ENCODE assay signal across 17 cellular contexts in the genomic region with DNA sequence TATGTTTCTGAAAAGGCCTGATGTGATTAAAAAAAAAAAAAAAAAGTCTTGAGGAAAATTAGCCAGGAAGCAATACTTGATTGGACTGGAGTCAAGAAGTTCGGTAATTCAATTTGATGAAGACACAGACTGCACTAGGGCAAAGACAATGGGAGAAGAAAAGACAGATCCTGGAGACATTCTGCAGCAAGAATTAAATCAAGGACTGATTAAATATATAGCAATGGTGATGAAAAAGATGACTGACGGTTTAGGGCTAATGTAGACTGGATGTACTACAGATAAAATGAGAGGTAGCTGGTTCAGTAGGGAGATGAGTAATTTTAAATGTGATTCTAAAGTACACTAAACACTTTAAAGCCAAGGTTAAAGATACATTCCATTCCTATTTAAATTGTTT. TPM values are rescaled to one million over a fixed set of nuclear protein-coding genes. Genes with fewer than 3 reads are reported as not detected.
DNase-seq lines count a peak whose midpoint lies in the region; TF ChIP-seq lines count a peak whose summit lies in the region.
"Had no signal": no experiment of that assay in that cellular context is flagged by ENCODE, and none has a peak within 500 bp of the region (broad histone marks: within the 10 kb centered on the region; RNA-seq: fewer than 3 reads in every experiment).

No MANE protein-coding gene starts in this region.

- H3K27ac ChIP-seq in A673 (ENCODE audit: low read depth, low read length, poor library complexity, severe bottlenecking) (peak overlapping the region; percentile 9), SK-N-SH (ENCODE audit: low read depth in 2 of 2, low read length in 1 of 2) (peak overlapping the region; percentile 43 to 54; a peak in 3 of 4 replicates), brain microvascular endothelial cell (peak overlapping the region; percentile 23)

- H3K9me3 ChIP-seq in A673 (ENCODE audit: low read depth, low read length, poor library complexity, severe bottlenecking) (no peaks in the 10 kb centered on the region), SK-N-SH (no peaks in the 10 kb centered on the region)

- H3K36me3 Mint-ChIP-seq in activated CD4-positive, alpha-beta memory T cell treated with anti-CD3 and anti-CD28 coated beads for 36 hours = peaks cover 40% of the 10 kb centered on the region
- peaks cover 58% of the 10 kb centered on the region for H3K36me3 Mint-ChIP-seq in activated CD4-positive, alpha-beta memory T cell treated with anti-CD3 and anti-CD28 coated beads, Interleukin-2, amount 10 ng/mL, durations not matched to agents 7 days and 5 days (ENCODE audit: low read depth)

- POLR2A ChIA-PET in activated CD4-positive, alpha-beta memory T cell treated with anti-CD3 and anti-CD28 coated beads for 36 hours (lab: Charles Lee) = interaction anchor here (0.8 to 0.9 kb wide), 2 partner anchors 13 to 18 kb away, joined by 3 to 4 read pairs; no protein-coding TSS in a partner anchor
- POLR2A ChIA-PET in activated CD4-positive, alpha-beta memory T cell treated with anti-CD3 and anti-CD28 coated beads, Interleukin-2, amount 10 ng/mL, durations not matched to agents 7 days and 5 days (lab: Charles Lee) = interaction anchor here (0.6 to 0.9 kb wide), 2 partner anchors 14 to 109 kb away, joined by 3 read pairs; partner anchors contain the start of genes MRPL47 and NDUFB5
- POLR2A ChIA-PET in A673 (lab: Charles Lee; ENCODE audit: low non-redundant PET) = no interaction called here
- POLR2A ChIA-PET in SK-N-SH (lab: Yijun Ruan, JAX) = no interaction called here

- H3K4me2 ChIP-seq in SK-N-SH = no peak overlapping the region

- peaks cover 4% of the 10 kb centered on the region for H3K4me1 ChIP-seq in A673 (ENCODE audit: insufficient read depth, low read length, poor library complexity, severe bottlenecking)
- H3K4me1 ChIP-seq in SK-N-SH (ENCODE audit: control insufficient read depth in 1 of 2, insufficient read depth in 2 of 2, low read depth in 1 of 2, low read length in 1 of 2) = no peaks in the 10 kb centered on the region

- H3K79me2 ChIP-seq in SK-N-SH (ENCODE audit: insufficient read depth) = peaks cover 2% of the 10 kb centered on the region; the same call in 1 of the 2 replicates

- TF ChIP-seq CTCF in A673 (conservative IDR thresholded peaks at IDR 0.05; ENCODE audit: low read depth, low read length) (no peak), SK-N-SH (IDR thresholded peaks at IDR 0.05) (no peak), brain microvascular endothelial cell (IDR thresholded peaks at IDR 0.05; ENCODE audit: low read depth, low read length, missing control alignments) (no peak)

- WGBS in SK-N-SH (ENCODE audit: low lambda C conversion rate) = 57% methylated on average over 2 of the region's 2 CpGs

- H3K27me3 ChIP-seq in A673 (replicated peaks; ENCODE audit: insufficient read depth, low read depth, low read length, poor library complexity) = no peaks in the 10 kb centered on the region
- H3K27me3 ChIP-seq in SK-N-SH (ENCODE audit: insufficient read depth) = no peaks in the 10 kb centered on the region
- no peaks in the 10 kb centered on the region for H3K27me3 ChIP-seq in brain microvascular endothelial cell (replicated peaks)

- H3K36me3 ChIP-seq in A673 (ENCODE audit: insufficient read depth, low read length, poor library complexity, severe bottlenecking) = peaks cover 78% of the 10 kb centered on the region
- H3K36me3 ChIP-seq in SK-N-SH (replicated peaks in 1 of 2; ENCODE audit: control insufficient read depth in 1 of 2, insufficient read depth in 2 of 2, low read length in 1 of 2) = peaks cover 79 to 85% of the 10 kb centered on the region in 2 experiments
- peaks cover 45% of the 10 kb centered on the region for H3K36me3 ChIP-seq in brain microvascular endothelial cell (replicated peaks)

- no peak overlapping the region for H3K9ac ChIP-seq in SK-N-SH

- in situ Hi-C loops in brain microvascular endothelial cell (cut with HindIII; ENCODE audit: low pct_ligation_motif_present, low sequenced_read_pairs) = no loop called here

- intact Hi-C loops in activated CD4-positive, alpha-beta memory T cell treated with anti-CD3 and anti-CD28 coated beads for 36 hours (cut with micrococcal nuclease) = no loop called here
- intact Hi-C loops in A673 (cut with micrococcal nuclease; ENCODE audit: unreplicated experiment) = no loop called here

- peaks cover 64% of the 10 kb centered on the region for H3F3A ChIP-seq in SK-N-SH (replicated peaks; ENCODE audit: insufficient read depth)

- H2AFZ ChIP-seq in SK-N-SH (ENCODE audit: low read depth) = no peak overlapping the region

- DNase-seq in activated CD4-positive, alpha-beta memory T cell treated with anti-CD3 and anti-CD28 coated beads for 36 hours = no peak
- DNase-seq in activated CD4-positive, alpha-beta memory T cell treated with anti-CD3 and anti-CD28 coated beads, Interleukin-2, amount 10 ng/mL, durations not matched to agents 7 days and 5 days = no peak
- DNase-seq in A673 (ENCODE audit: low spot score) (no peak), SK-N-SH (no peak), brain microvascular endothelial cell (no peak), T-helper 1 cell (no peak), NCI-H2171 (lab: John Stamatoyannopoulos, UW) (no peak), DMS 273 treated with DMSO at 0.1 percent for 48 hours (lab: John Stamatoyannopoulos, UW) (no peak)
- DNase-seq: 8988T, C1 segment of cervical spinal cord, COR-L47, HCEC 1CT, Karpas-422, NCI-H1417, NCI-H1930, NCI-H2171 treated with DMSO at 0.1 percent for 48 hours, NCI-H82 had no signal

- H3K4me3 ChIP-seq in A673 (ENCODE audit: low read depth, low read length, poor library complexity, severe bottlenecking) (no peak overlapping the region), SK-N-SH (ENCODE audit: low read depth in 2 of 2, low read length in 1 of 2) (no peak overlapping the region), brain microvascular endothelial cell (ENCODE audit: low read depth, low read length) (no peak overlapping the region)

- CTCF ChIA-PET in activated CD4-positive, alpha-beta memory T cell treated with anti-CD3 and anti-CD28 coated beads for 36 hours (lab: Charles Lee) = no interaction called here
- CTCF ChIA-PET in activated CD4-positive, alpha-beta memory T cell treated with anti-CD3 and anti-CD28 coated beads, Interleukin-2, amount 10 ng/mL, durations not matched to agents 7 days and 5 days (lab: Charles Lee) = interaction anchor here (1.0 kb wide), 1 partner anchor 59 kb away, joined by 3 read pairs; no protein-coding TSS in a partner anchor
- CTCF ChIA-PET in A673 (lab: Charles Lee) (no interaction called here), SK-N-SH (lab: Yijun Ruan, JAX) (interaction anchor here (1.3 kb wide), 1 partner anchor 24 kb away, joined by 3 read pairs; no protein-coding TSS in a partner anchor)

- H3K9me2 ChIP-seq in SK-N-SH = no peaks in the 10 kb centered on the region

- BruUV-seq in A673 (replicated peaks; lab: Mats Ljungman, UMichigan) = no TSS peak

- H3K4me3 Mint-ChIP-seq in activated CD4-positive, alpha-beta memory T cell treated with anti-CD3 and anti-CD28 coated beads for 36 hours = no peak overlapping the region
- no peak overlapping the region for H3K4me3 Mint-ChIP-seq in activated CD4-positive, alpha-beta memory T cell treated with anti-CD3 and anti-CD28 coated beads, Interleukin-2, amount 10 ng/mL, durations not matched to agents 7 days and 5 days

- no peaks in the 10 kb centered on the region for H4K20me1 ChIP-seq in SK-N-SH (ENCODE audit: insufficient read depth)

- H3K27me3 Mint-ChIP-seq in activated CD4-positive, alpha-beta memory T cell treated with anti-CD3 and anti-CD28 coated beads for 36 hours = no peaks in the 10 kb centered on the region
- H3K27me3 Mint-ChIP-seq in activated CD4-positive, alpha-beta memory T cell treated with anti-CD3 and anti-CD28 coated beads, Interleukin-2, amount 10 ng/mL, durations not matched to agents 7 days and 5 days = no peaks in the 10 kb centered on the region

- peaks cover 10% of the 10 kb centered on the region for H3K4me1 Mint-ChIP-seq in activated CD4-positive, alpha-beta memory T cell treated with anti-CD3 and anti-CD28 coated beads for 36 hours (ENCODE audit: low read depth)
- peaks cover 2% of the 10 kb centered on the region for H3K4me1 Mint-ChIP-seq in activated CD4-positive, alpha-beta memory T cell treated with anti-CD3 and anti-CD28 coated beads, Interleukin-2, amount 10 ng/mL, durations not matched to agents 7 days and 5 days

- peak overlapping the region; percentile 62 for H3K27ac Mint-ChIP-seq in activated CD4-positive, alpha-beta memory T cell treated with anti-CD3 and anti-CD28 coated beads for 36 hours
- no peak overlapping the region for H3K27ac Mint-ChIP-seq in activated CD4-positive, alpha-beta memory T cell treated with anti-CD3 and anti-CD28 coated beads, Interleukin-2, amount 10 ng/mL, durations not matched to agents 7 days and 5 days

- no peak for TF ChIP-seq RAD21 in SK-N-SH (IDR thresholded peaks at IDR 0.05; ENCODE audit: low read length)

- no peaks in the 10 kb centered on the region for H3K9me3 Mint-ChIP-seq in activated CD4-positive, alpha-beta memory T cell treated with anti-CD3 and anti-CD28 coated beads for 36 hours
- H3K9me3 Mint-ChIP-seq in activated CD4-positive, alpha-beta memory T cell treated with anti-CD3 and anti-CD28 coated beads, Interleukin-2, amount 10 ng/mL, durations not matched to agents 7 days and 5 days = no peaks in the 10 kb centered on the region

- no peak for TF ChIP-seq EP300 in SK-N-SH (IDR thresholded peaks at IDR 0.05; ENCODE audit: borderline replicate concordance in 1 of 2, low read depth in 1 of 2, low read length in 1 of 2)

RNA-seq across cellular contexts. Expression of gene MRPL47, which starts 13.8 kb away (rescaled TPM):
- 10 to 100 TPM; 51.4 to 54.0 TPM for total RNA-seq in activated CD4-positive, alpha-beta memory T cell treated with anti-CD3 and anti-CD28 coated beads for 36 hours
- 10 to 100 TPM; 34.8 to 36.0 TPM for total RNA-seq in activated CD4-positive, alpha-beta memory T cell treated with anti-CD3 and anti-CD28 coated beads, Interleukin-2, amount 10 ng/mL, durations not matched to agents 7 days and 5 days
- 84.6 and 88.0 TPM in 2 replicates for total RNA-seq in A673 (2021)
- 37.8 and 44.3 TPM in 2 replicates for polyA plus RNA-seq in SK-N-SH (2012; rRNA removed)
- polyA plus RNA-seq in SK-N-SH (2012; cell fraction: cytosol; rRNA removed) = 57.6 and 88.2 TPM in 2 replicates
- polyA plus RNA-seq in SK-N-SH (2012; cell fraction: nucleus; rRNA removed) = 14.9 and 22.3 TPM in 2 replicates

RNA-seq across cellular contexts. Expression of gene NDUFB5, which starts 13.9 kb away (rescaled TPM):
- 100 to 1,000 TPM; 133 to 147 TPM for total RNA-seq in activated CD4-positive, alpha-beta memory T cell treated with anti-CD3 and anti-CD28 coated beads for 36 hours
- 100 to 1,000 TPM; 102 to 110 TPM for total RNA-seq in activated CD4-positive, alpha-beta memory T cell treated with anti-CD3 and anti-CD28 coated beads, Interleukin-2, amount 10 ng/mL, durations not matched to agents 7 days and 5 days
- total RNA-seq in A673 (2021) = 96.2 and 109 TPM in 2 replicates
- polyA plus RNA-seq in SK-N-SH (2012; rRNA removed) = 31.3 and 35.3 TPM in 2 replicates
- 44.1 and 73.7 TPM in 2 replicates for polyA plus RNA-seq in SK-N-SH (2012; cell fraction: cytosol; rRNA removed)
- polyA plus RNA-seq in SK-N-SH (2012; cell fraction: nucleus; rRNA removed) = 15.9 and 31.0 TPM in 2 replicates

RNA-seq across cellular contexts. Expression of gene ACTL6A, which starts 27.9 kb away (rescaled TPM):
- 100 to 1,000 TPM; 101 to 102 TPM for total RNA-seq in activated CD4-positive, alpha-beta memory T cell treated with anti-CD3 and anti-CD28 coated beads for 36 hours
- 10 to 100 TPM; 75.1 to 81.3 TPM for total RNA-seq in activated CD4-positive, alpha-beta memory T cell treated with anti-CD3 and anti-CD28 coated beads, Interleukin-2, amount 10 ng/mL, durations not matched to agents 7 days and 5 days
- 140 and 153 TPM in 2 replicates for total RNA-seq in A673 (2021)
- 82.0 and 87.7 TPM in 2 replicates for polyA plus RNA-seq in SK-N-SH (2012; rRNA removed)
- 89.2 and 93.4 TPM in 2 replicates for polyA plus RNA-seq in SK-N-SH (2012; cell fraction: cytosol; rRNA removed)
- polyA plus RNA-seq in SK-N-SH (2012; cell fraction: nucleus; rRNA removed) = 79.9 and 90.6 TPM in 2 replicates

Comparison
In these comparisons a context has a peak if more than half of its experiments do, and no peak if none do; other contexts are left out.
1. CTCF ChIA-PET loops: an anchor here in activated CD4-positive, alpha-beta memory T cell treated with anti-CD3 and anti-CD28 coated beads, Interleukin-2, amount 10 ng/mL, durations not matched to agents 7 days and 5 days (1.0 kb wide) and SK-N-SH (1.3 kb wide); none called in activated CD4-positive, alpha-beta memory T cell treated with anti-CD3 and anti-CD28 coated beads for 36 hours and A673.
2. POLR2A ChIA-PET loops: an anchor here in activated CD4-positive, alpha-beta memory T cell treated with anti-CD3 and anti-CD28 coated beads for 36 hours (0.8 to 0.9 kb wide) and activated CD4-positive, alpha-beta memory T cell treated with anti-CD3 and anti-CD28 coated beads, Interleukin-2, amount 10 ng/mL, durations not matched to agents 7 days and 5 days (0.6 to 0.9 kb wide); none called in A673 and SK-N-SH.